In the genomic region with DNA sequence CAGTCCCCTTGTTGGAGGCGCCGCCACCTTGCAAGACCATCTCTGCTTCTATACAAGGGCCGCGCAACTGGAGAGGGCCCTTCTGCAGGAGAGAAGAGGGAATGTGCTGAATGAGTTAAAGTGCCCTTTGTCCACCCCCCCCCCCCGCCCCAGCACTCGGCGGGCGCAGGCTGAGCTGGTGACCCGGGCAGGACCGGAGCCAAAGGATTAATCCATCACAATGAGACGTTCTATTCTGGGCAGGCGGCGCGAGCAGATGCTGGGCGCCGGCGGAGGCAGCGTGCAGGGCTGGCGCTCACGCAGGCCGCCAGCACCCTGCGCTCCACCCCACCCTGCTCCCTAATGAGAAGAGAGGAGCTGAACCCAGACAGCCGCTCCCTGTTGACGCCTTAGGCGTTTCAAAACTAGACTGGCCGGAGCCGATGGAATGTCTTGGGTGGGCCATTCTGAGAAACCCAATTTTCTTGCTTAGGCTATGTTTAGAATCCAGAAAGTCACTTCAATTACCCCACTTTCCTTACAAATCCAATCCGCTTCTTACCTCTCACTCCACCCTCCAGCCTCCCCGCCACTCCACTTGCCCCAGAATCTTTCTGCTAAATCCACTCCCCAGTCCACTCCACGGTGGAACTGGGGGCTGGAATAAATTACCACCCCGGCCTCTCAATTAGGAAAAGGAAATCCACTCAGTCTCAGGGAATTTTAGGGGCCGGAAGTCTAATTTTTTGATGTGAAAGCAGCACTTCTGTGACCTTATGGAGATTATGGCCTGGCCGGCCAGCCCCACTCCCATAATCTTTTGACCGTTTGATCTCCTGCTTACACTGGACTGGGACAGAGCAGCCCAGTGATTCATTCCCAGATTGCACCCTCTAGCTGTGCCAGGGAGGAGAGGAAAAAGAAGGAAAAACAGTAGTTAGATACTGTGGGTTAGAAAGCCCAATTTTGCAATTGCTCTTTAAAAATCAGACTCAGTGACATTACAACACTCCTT, we compare ENCODE assay signal across 8 cellular contexts. TPM values are rescaled to one million over a fixed set of nuclear protein-coding genes. Genes with fewer than 3 reads are reported as not detected.
DNase-seq lines count a peak whose midpoint lies in the region; ATAC-seq and TF ChIP-seq lines count a peak whose summit lies in the region.

No MANE protein-coding gene starts in this region.

- H3K27me3 Mint-ChIP-seq in Calu3 (ENCODE audit: unreplicated experiment): peaks cover 8% of the 10 kb centered on the region

- no TSS peak for BruUV-seq in Calu3 (replicated peaks; lab: Mats Ljungman, UMichigan)

- CTCF ChIA-PET in Calu3 (lab: Charles Lee): interaction anchor here (0.7 kb wide), 1 partner anchor 177 kb away, joined by 3 read pairs; no protein-coding TSS in a partner anchor

- 7% methylated on average over 34 of the region's 34 CpGs for WGBS in liver

- peak; percentile 75 for ATAC-seq in upper lobe of right lung
- no peak for ATAC-seq in GM21526 (IDR thresholded peaks at IDR 0.05; ENCODE audit: low FRiP score, unreplicated experiment)

- TF ChIP-seq CTCF in Calu3 (IDR thresholded peaks at IDR 0.05; ENCODE audit: unreplicated experiment) (no peak), liver (IDR thresholded peaks at IDR 0.05; ENCODE audit: low read depth, low read length, missing input control) (no peak), upper lobe of right lung (IDR thresholded peaks at IDR 0.05) (no peak)

- H3K9me3 ChIP-seq in liver (ENCODE audit: control insufficient read depth in 4 of 4, low read length in 3 of 4) (no peaks in the 10 kb centered on the region), upper lobe of right lung (no peaks in the 10 kb centered on the region)

- no peaks in the 10 kb centered on the region for H3K36me3 Mint-ChIP-seq in Calu3 (ENCODE audit: insufficient read depth, unreplicated experiment)

- peak; percentile 25 to 65 for TF ChIP-seq RAD21 in liver (IDR thresholded peaks at IDR 0.05)

- no peaks in the 10 kb centered on the region for H3K9me3 Mint-ChIP-seq in Calu3 (ENCODE audit: low read depth, unreplicated experiment)

- no peaks in the 10 kb centered on the region for H3K4me1 Mint-ChIP-seq in Calu3 (ENCODE audit: low read depth, unreplicated experiment)

- H3K9ac ChIP-seq in liver (ENCODE audit: low read depth in 1 of 2, low read length in 2 of 2): no peak overlapping the region

- no peaks in the 10 kb centered on the region for H3K27me3 ChIP-seq in liver (ENCODE audit: control insufficient read depth in 4 of 4, insufficient read depth in 4 of 4, low read length in 3 of 4)
- peaks cover 9% of the 10 kb centered on the region for H3K27me3 ChIP-seq in upper lobe of right lung

- DNase-seq in Calu3 (peak; percentile 4), NCI-H2196 treated with DMSO at 0.1 percent for 48 hours (lab: John Stamatoyannopoulos, UW; ENCODE audit: unreplicated experiment) (peak; percentile 4), dedifferentiated amniotic fluid mesenchymal stem cell (ENCODE audit: extremely low spot score) (peak; percentile 73), upper lobe of right lung (no peak), KG1 (lab: John Stamatoyannopoulos, UW) (no peak), NCI-H2107 (lab: John Stamatoyannopoulos, UW) (no peak)

- peaks cover 6 to 48% (median 42%) of the 10 kb centered on the region in 4 donors for H3K4me1 ChIP-seq in liver (ENCODE audit: control insufficient read depth in 4 of 4, insufficient read depth in 4 of 4, low read length in 3 of 4)
- H3K4me1 ChIP-seq in upper lobe of right lung: peaks cover 5% of the 10 kb centered on the region

- peak overlapping the region; percentile 36 for H3K4me3 Mint-ChIP-seq in Calu3 (ENCODE audit: low read depth, unreplicated experiment)

- H3K27ac Mint-ChIP-seq in Calu3 (ENCODE audit: unreplicated experiment): no peak overlapping the region

- peak overlapping the region in 1 of 2 donors; percentile 69 for H3K27ac ChIP-seq in liver (ENCODE audit: low read depth in 1 of 2, low read length in 2 of 2)
- no peak overlapping the region for H3K27ac ChIP-seq in upper lobe of right lung

- H3K36me3 ChIP-seq in liver (ENCODE audit: control insufficient read depth in 4 of 4, insufficient read depth in 3 of 4, low read depth in 1 of 4, low read length in 3 of 4) (no peaks in the 10 kb centered on the region), upper lobe of right lung (no peaks in the 10 kb centered on the region)

- intact Hi-C loops in Calu3 (cut with micrococcal nuclease; ENCODE audit: unreplicated experiment) (no loop called here), upper lobe of right lung (cut with DNase I) (no loop called here)

- H3K4me3 ChIP-seq in liver (ENCODE audit: low read depth in 1 of 3, low read length in 3 of 3): peak overlapping the region in 1 of 3 donors; percentile 22
- H3K4me3 ChIP-seq in upper lobe of right lung: peak overlapping the region; percentile 10

TF ChIP-seq in liver, 16 proteins besides CTCF, POLR2A, EP300 and RAD21:
- TF ChIP-seq SP1 (IDR thresholded peaks at IDR 0.05): peak; percentile 58
- TF ChIP-seq NR2F2 (IDR thresholded peaks at IDR 0.05): peak; percentile 70
- no peak for TF ChIP-seq TAF1 (conservative IDR thresholded peaks at IDR 0.05)
- TF ChIP-seq HNF4A (conservative IDR thresholded peaks at IDR 0.05): peak; percentile 45 to 50
- peak in 1 of 2 donors; percentile 35 for TF ChIP-seq JUND (IDR thresholded peaks at IDR 0.05)
- TF ChIP-seq RXRA (IDR thresholded peaks at IDR 0.05): peak; percentile 60 to 65

RNA-seq across cellular contexts. Expression of a gene that starts 32.7 kb away (rescaled TPM):
- total RNA-seq in Calu3 (2022): not detected in 2 replicates
- not detected for total RNA-seq in liver
- polyA plus RNA-seq in liver: not detected
- total RNA-seq in upper lobe of right lung: not detected

Comparison
In these comparisons a context has a peak if more than half of its experiments do, and no peak if none do; other contexts are left out.
1. DNase-seq: peak in Calu3 (single experiment), NCI-H2196 treated with DMSO at 0.1 percent for 48 hours (single experiment) and dedifferentiated amniotic fluid mesenchymal stem cell (single experiment); none in upper lobe of right lung (single experiment), KG1 (single experiment) and NCI-H2107 (single experiment).